2 cellular contexts compared by ENCODE assay signal in genomic region chr18:54931152-54931551, GRCh38.
TF ChIP-seq lines count a peak whose summit lies in the region.

No MANE protein-coding gene starts in this region.

TF ChIP-seq in SK-N-SH, 30 proteins besides CTCF, POLR2A, EP300 and RAD21:
- TF ChIP-seq POLR2AphosphoS5 (IDR thresholded peaks at IDR 0.05; ENCODE audit: low read depth, low read length) (no peak), TAF1 (IDR thresholded peaks at IDR 0.05; ENCODE audit: borderline replicate concordance, low read depth, low read length) (no peak), ELF1 (IDR thresholded peaks at IDR 0.05) (no peak), USF2 (IDR thresholded peaks at IDR 0.05; ENCODE audit: borderline replicate concordance, low read depth, low read length) (no peak), RFX5 (IDR thresholded peaks at IDR 0.05; ENCODE audit: low read length) (no peak), FOXM1 (IDR thresholded peaks at IDR 0.05; ENCODE audit: low read depth) (no peak), SIN3A (IDR thresholded peaks at IDR 0.05; ENCODE audit: borderline replicate concordance, low read depth, low read length) (no peak), MAX (IDR thresholded peaks at IDR 0.05; ENCODE audit: low read depth) (no peak), TEAD4 (IDR thresholded peaks at IDR 0.05; ENCODE audit: borderline replicate concordance, insufficient read depth) (no peak), GABPA (IDR thresholded peaks at IDR 0.05; ENCODE audit: low read depth) (no peak), RCOR1 (IDR thresholded peaks at IDR 0.05; ENCODE audit: low read length) (no peak), NFIC (IDR thresholded peaks at IDR 0.05; ENCODE audit: borderline replicate concordance) (no peak), EZH2phosphoT487 (IDR thresholded peaks at IDR 0.05; ENCODE audit: borderline replicate concordance, low read depth) (no peak), JUND (IDR thresholded peaks at IDR 0.05) (no peak), YY1 (IDR thresholded peaks at IDR 0.05; ENCODE audit: low read depth) (no peak), TCF12 (IDR thresholded peaks at IDR 0.05) (no peak), CHD2 (IDR thresholded peaks at IDR 0.05; ENCODE audit: low read length, partially characterized antibody) (no peak), FOXJ3 (CRISPR knock-in tag; IDR thresholded peaks at IDR 0.05) (no peak), IRF3 (IDR thresholded peaks at IDR 0.05; ENCODE audit: low read depth, low read length) (no peak), NRF1 (IDR thresholded peaks at IDR 0.05; ENCODE audit: low read depth, low read length) (no peak)
TF ChIP-seq in SK-N-SH: peak in this region for 0.

TF ChIP-seq in H1, 55 proteins besides CTCF, POLR2A, EP300 and RAD21:
- TF ChIP-seq FOSL1 (IDR thresholded peaks at IDR 0.05; ENCODE audit: insufficient read depth, low read depth, low read length) = no peak
- TF ChIP-seq SUZ12 (IDR thresholded peaks at IDR 0.05; ENCODE audit: low read length) = no peak
- TF ChIP-seq SRF (IDR thresholded peaks at IDR 0.05; ENCODE audit: low read depth, low read length) = no peak
- TF ChIP-seq KDM4A (IDR thresholded peaks at IDR 0.05; ENCODE audit: low read depth, low read length, severe bottlenecking) = no peak
- TF ChIP-seq MAX (IDR thresholded peaks at IDR 0.05) = no peak
- no peak for TF ChIP-seq RFX5 (IDR thresholded peaks at IDR 0.05; ENCODE audit: borderline replicate concordance, low read depth, low read length)
- no peak for TF ChIP-seq SP4 (IDR thresholded peaks at IDR 0.05; ENCODE audit: low read length)
- TF ChIP-seq RXRA (IDR thresholded peaks at IDR 0.05; ENCODE audit: insufficient read depth, low read depth, low read length) = no peak
- no peak for TF ChIP-seq SIRT6 (IDR thresholded peaks at IDR 0.05; ENCODE audit: low read length)
- TF ChIP-seq CBX8 (IDR thresholded peaks at IDR 0.05; ENCODE audit: borderline replicate concordance, low read depth, low read length) = no peak
- no peak for TF ChIP-seq NRF1 (IDR thresholded peaks at IDR 0.05; ENCODE audit: low read depth, low read length)
- no peak for TF ChIP-seq RNF2 (IDR thresholded peaks at IDR 0.05; ENCODE audit: borderline replicate concordance, low read depth, low read length, missing control alignments, poor library complexity, severe bottlenecking)
- no peak for TF ChIP-seq ASH2L (IDR thresholded peaks at IDR 0.05; ENCODE audit: low read length)
- TF ChIP-seq KDM1A (IDR thresholded peaks at IDR 0.05; ENCODE audit: borderline replicate concordance, low read length) = no peak
- no peak for TF ChIP-seq JUND (IDR thresholded peaks at IDR 0.05; ENCODE audit: low read length)
- no peak for TF ChIP-seq E2F6 (IDR thresholded peaks at IDR 0.05)
- no peak for TF ChIP-seq RBBP5 (IDR thresholded peaks at IDR 0.05; ENCODE audit: borderline replicate concordance, low read depth, low read length)
- TF ChIP-seq GABPA (IDR thresholded peaks at IDR 0.05; ENCODE audit: borderline replicate concordance, insufficient read depth, low read length) = no peak
- TF ChIP-seq CEBPB (IDR thresholded peaks at IDR 0.05; ENCODE audit: low read depth, low read length) = no peak
